In the genomic region with DNA sequence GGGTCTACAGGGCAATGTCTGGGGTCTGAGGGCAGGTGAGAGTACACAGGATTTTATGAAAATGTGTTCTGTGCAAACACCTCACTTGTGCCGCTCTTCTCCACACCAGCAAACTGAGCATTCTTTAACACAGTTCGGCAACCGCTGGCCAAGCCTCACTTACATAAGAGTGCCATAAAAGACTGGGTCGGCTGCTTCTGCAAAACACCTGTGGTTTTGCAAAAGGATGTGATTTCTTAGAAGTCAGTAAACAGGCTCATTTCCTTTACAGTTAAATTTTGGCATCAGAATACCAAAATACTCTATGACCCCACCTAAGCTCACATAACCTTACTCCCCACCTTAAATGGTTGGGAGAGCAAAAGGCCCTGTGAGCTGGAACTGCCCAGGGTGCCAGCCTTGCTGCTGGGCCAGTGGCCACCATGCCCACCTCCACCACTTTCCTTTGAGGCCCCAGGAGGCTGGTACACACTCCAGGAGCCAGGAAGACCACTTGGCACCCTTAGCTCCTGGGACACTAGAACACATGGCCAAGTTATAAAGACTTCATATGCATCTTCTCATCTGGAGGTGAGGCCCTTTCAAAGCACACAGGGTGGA, we compare ENCODE assay signal across 8 cellular contexts. TPM values are rescaled to one million over a fixed set of nuclear protein-coding genes. Genes with fewer than 3 reads are reported as not detected.
DNase-seq lines count a peak whose midpoint lies in the region; ATAC-seq and TF ChIP-seq lines count a peak whose summit lies in the region.

No MANE protein-coding gene starts in this region.

- peak; percentile 56 for ATAC-seq in GM18861 (IDR thresholded peaks at IDR 0.05; ENCODE audit: unreplicated experiment)
- peak; percentile 50 for ATAC-seq in HG02981 (IDR thresholded peaks at IDR 0.05; ENCODE audit: unreplicated experiment)
- ATAC-seq in natural killer cell: peak; percentile 86 to 93 (median 89)
- no peak for ATAC-seq in HG03571 (IDR thresholded peaks at IDR 0.05; ENCODE audit: unreplicated experiment)

- H3K9me3 Mint-ChIP-seq in natural killer cell: no peaks in the 10 kb centered on the region
- H3K9me3 Mint-ChIP-seq in osteocyte (ENCODE audit: unreplicated experiment): no peaks in the 10 kb centered on the region

- TF ChIP-seq POLR2A in erythroblast (IDR thresholded peaks at IDR 0.05; ENCODE audit: low read length): no peak

- peak overlapping the region; percentile 89 to 92 for H3K27ac Mint-ChIP-seq in natural killer cell
- H3K27ac Mint-ChIP-seq in osteocyte (ENCODE audit: unreplicated experiment): no peak overlapping the region

- H3K4me1 Mint-ChIP-seq in natural killer cell (peaks cover 66 to 73% of the 10 kb centered on the region in 2 donors), osteocyte (ENCODE audit: unreplicated experiment) (peaks cover 41% of the 10 kb centered on the region)

- DNase-seq in activated CD8-positive, alpha-beta memory T cell treated with anti-CD3 and anti-CD28 coated beads, Interleukin-2, amount 50 U/mL, for 4 hours: peak; percentile 58
- DNase-seq in natural killer cell (peak; percentile 39), osteocyte (ENCODE audit: extremely low spot score, unreplicated experiment) (no peak), erythroblast (lab: John Stamatoyannopoulos, UW) (no peak), RKO (ENCODE audit: low spot score) (no peak)

- TF ChIP-seq CTCF in natural killer cell (IDR thresholded peaks at IDR 0.05): no peak
- no peak for TF ChIP-seq CTCF in osteocyte (IDR thresholded peaks at IDR 0.05)

- intact Hi-C loops in natural killer cell (cut with micrococcal nuclease): loop anchor here (2.0 to 5.0 kb wide), 2 partner anchors 13 to 71 kb away; no protein-coding TSS in a partner anchor

- H3K27me3 Mint-ChIP-seq in natural killer cell (ENCODE audit: low read depth in 2 of 2): no peaks in the 10 kb centered on the region
- no peaks in the 10 kb centered on the region for H3K27me3 Mint-ChIP-seq in osteocyte (ENCODE audit: unreplicated experiment)

- H3K4me3 Mint-ChIP-seq in natural killer cell: peak overlapping the region; percentile 91
- no peak overlapping the region for H3K4me3 Mint-ChIP-seq in osteocyte (ENCODE audit: unreplicated experiment)

- H3K36me3 Mint-ChIP-seq in natural killer cell (no peaks in the 10 kb centered on the region), osteocyte (ENCODE audit: unreplicated experiment) (peaks cover 9% of the 10 kb centered on the region)

RNA-seq across cellular contexts. Expression of gene CAPZB, which starts 22.0 kb away (rescaled TPM):
- 100 to 1,000 TPM; 369 to 393 (median 375) TPM for total RNA-seq in natural killer cell
- 403 and 412 TPM in 2 replicates for total RNA-seq in osteocyte

Comparison
In these comparisons a context has a peak if more than half of its experiments do, and no peak if none do; other contexts are left out.
1. DNase-seq: peak in activated CD8-positive, alpha-beta memory T cell treated with anti-CD3 and anti-CD28 coated beads, Interleukin-2, amount 50 U/mL, for 4 hours (single experiment) and natural killer cell (single experiment); none in osteocyte (single experiment), erythroblast (0 of 2) and RKO (single experiment).